In genomic region chr5:15459200-15459599, GRCh38 we compare ENCODE assay signal across 40 cellular contexts. TPM values are rescaled to one million over a fixed set of nuclear protein-coding genes. Genes with fewer than 3 reads are reported as not detected.
"Had no signal": no experiment of that assay in that cellular context is flagged by ENCODE, and none has a peak within 500 bp of the region (broad histone marks: within the 10 kb centered on the region; RNA-seq: fewer than 3 reads in every experiment).

No MANE protein-coding gene starts in this region.

- FAIRE-seq: astrocyte, bronchial epithelial cell had no signal

- ATAC-seq: activated naive CD4-positive, alpha-beta T cell treated with anti-CD3 and anti-CD28 coated beads, Interleukin-2, amount 50 U/mL, for 72 hours; activated naive CD8-positive, alpha-beta T cell treated with anti-CD3 and anti-CD28 coated beads, Interleukin-2, amount 50 U/mL, for 24 hours; activated T-cell treated with anti-CD3 and anti-CD28 coated beads, Interleukin-2, amount 50 U/mL, for 4 hours; activated T-cell treated with anti-CD3 and anti-CD28 coated beads, Interleukin-2, amount 50 U/mL, for 72 hours; activated T-helper 17 cell treated with anti-CD3 and anti-CD28 coated beads, Interleukin-2, amount 50 U/mL, for 72 hours; body of pancreas had no signal

- H3K4me3 Mint-ChIP-seq: activated naive CD4-positive, alpha-beta T cell treated with anti-CD3 and anti-CD28 coated beads for 36 hours; activated naive CD4-positive, alpha-beta T cell treated with anti-CD3 and anti-CD28 coated beads, Interleukin-2, amount 10 ng/mL, durations not matched to agents 7 days and 5 days; activated naive CD4-positive, alpha-beta T cell treated with anti-CD3 and anti-CD28 coated beads, Interleukin-2, amount 50 U/mL, for 24 hours; activated naive CD8-positive, alpha-beta T cell; activated naive CD8-positive, alpha-beta T cell treated with anti-CD3 and anti-CD28 coated beads for 36 hours; activated naive CD8-positive, alpha-beta T cell treated with anti-CD3 and anti-CD28 coated beads, Interleukin-2, amount 10 ng/mL, durations not matched to agents 7 days and 5 days; activated naive CD8-positive, alpha-beta T cell treated with anti-CD3 and anti-CD28 coated beads, Interleukin-2, amount 50 U/mL, for 24 hours; activated T-cell treated with anti-CD3 and anti-CD28 coated beads, Interleukin-2, amount 50 U/mL, for 24 hours; activated T-cell treated with anti-CD3 and anti-CD28 coated beads, Interleukin-2, amount 50 U/mL, for 4 hours; activated T-cell treated with anti-CD3 and anti-CD28 coated beads, Interleukin-2, amount 50 U/mL, for 72 hours; activated T-helper 1 cell treated with anti-CD3 and anti-CD28 coated beads, Interleukin-12 subunit alpha, Interleukin-12 subunit beta, Interleukin-2, Interleukin-4 antibody, amounts not matched to agents 30 ng/mL and 10 ng/mL and 1 ng/mL, durations not matched to agents 14 hours and 24 hours and 36 hours; activated T-helper 17 cell treated with anti-CD3 and anti-CD28 coated beads, Interleukin-2, amount 50 U/mL, for 72 hours; brain; central memory CD8-positive, alpha-beta T cell had no signal

- H3K4me1 ChIP-seq: adrenal gland, ascending aorta, body of pancreas, breast epithelium had no signal

- H3K4me3 ChIP-seq: adrenal gland, ascending aorta, body of pancreas, breast epithelium, cardiac muscle cell had no signal

- H3K36me3 ChIP-seq: adrenal gland, ascending aorta, brain microvascular endothelial cell, breast epithelium, cardiac muscle cell had no signal

- H3K27me3 Mint-ChIP-seq: activated naive CD4-positive, alpha-beta T cell treated with anti-CD3 and anti-CD28 coated beads, Interleukin-2, amount 10 ng/mL, durations not matched to agents 7 days and 5 days; activated naive CD4-positive, alpha-beta T cell treated with anti-CD3 and anti-CD28 coated beads, Interleukin-2, amount 50 U/mL, for 24 hours; activated naive CD8-positive, alpha-beta T cell; activated naive CD8-positive, alpha-beta T cell treated with anti-CD3 and anti-CD28 coated beads for 36 hours; activated naive CD8-positive, alpha-beta T cell treated with anti-CD3 and anti-CD28 coated beads, Interleukin-2, amount 10 ng/mL, durations not matched to agents 7 days and 5 days; activated naive CD8-positive, alpha-beta T cell treated with anti-CD3 and anti-CD28 coated beads, Interleukin-2, amount 50 U/mL, for 24 hours; activated T-cell treated with anti-CD3 and anti-CD28 coated beads, Interleukin-2, amount 50 U/mL, for 24 hours; activated T-helper 17 cell treated with anti-CD3 and anti-CD28 coated beads, Interleukin-2, amount 50 U/mL, for 72 hours; central memory CD8-positive, alpha-beta T cell had no signal

- H3K9me3 ChIP-seq: adrenal gland, ascending aorta, body of pancreas, breast epithelium had no signal

- H3K27me3 ChIP-seq: adrenal gland, ascending aorta, body of pancreas, brain microvascular endothelial cell, breast epithelium, cardiac muscle cell had no signal

- DNase-seq: activated effector memory CD4-positive, alpha-beta T cell treated with anti-CD3 and anti-CD28 coated beads, Interleukin-2, amount 50 U/mL, for 16 hours; activated effector memory CD4-positive, alpha-beta T cell treated with Interleukin-2 at 50 U/mL for 16 hours; activated gamma-delta T cell; activated gamma-delta T cell treated with Interleukin-2 at 50 U/mL for 16 hours; activated naive CD4-positive, alpha-beta T cell; activated naive CD4-positive, alpha-beta T cell treated with anti-CD3 and anti-CD28 coated beads for 36 hours; activated naive CD4-positive, alpha-beta T cell treated with anti-CD3 and anti-CD28 coated beads, Interleukin-2, amount 10 ng/mL, durations not matched to agents 7 days and 5 days; activated naive CD4-positive, alpha-beta T cell treated with anti-CD3 and anti-CD28 coated beads, Interleukin-2, amount 50 U/mL, for 16 hours; activated naive CD4-positive, alpha-beta T cell treated with Interleukin-2 at 50 U/mL for 16 hours; activated naive CD8-positive, alpha-beta T cell treated with anti-CD3 and anti-CD28 coated beads for 36 hours; activated naive CD8-positive, alpha-beta T cell treated with anti-CD3 and anti-CD28 coated beads, Interleukin-2, amount 10 ng/mL, durations not matched to agents 7 days and 5 days; activated naive CD8-positive, alpha-beta T cell treated with anti-CD3 and anti-CD28 coated beads, Interleukin-2, amount 50 U/mL, for 24 hours; activated T-cell treated with anti-CD3 and anti-CD28 coated beads, Interleukin-2, amount 50 U/mL, for 1 hour; activated T-cell treated with anti-CD3 and anti-CD28 coated beads, Interleukin-2, amount 50 U/mL, for 24 hours; activated T-cell treated with anti-CD3 and anti-CD28 coated beads, Interleukin-2, amount 50 U/mL, for 4 hours; activated T-cell treated with anti-CD3 and anti-CD28 coated beads, Interleukin-2, amount 50 U/mL, for 48 hours; activated T-cell treated with anti-CD3 and anti-CD28 coated beads, Interleukin-2, amount 50 U/mL, for 72 hours; adrenal gland; amniotic stem cell; amygdala; anterior cingulate cortex; aorta; body of pancreas; brain microvascular endothelial cell; caudate nucleus; central memory CD4-positive, alpha-beta T cell; cerebellar nuclear complex had no signal

- H3K27ac ChIP-seq: adrenal gland, ascending aorta, body of pancreas, brain microvascular endothelial cell, breast epithelium, cardiac muscle cell had no signal

- H3K27ac Mint-ChIP-seq: activated naive CD4-positive, alpha-beta T cell treated with anti-CD3 and anti-CD28 coated beads for 36 hours; activated naive CD4-positive, alpha-beta T cell treated with anti-CD3 and anti-CD28 coated beads, Interleukin-2, amount 10 ng/mL, durations not matched to agents 7 days and 5 days; activated naive CD4-positive, alpha-beta T cell treated with anti-CD3 and anti-CD28 coated beads, Interleukin-2, amount 50 U/mL, for 24 hours; activated naive CD4-positive, alpha-beta T cell treated with anti-CD3 and anti-CD28 coated beads, Interleukin-2, amount 50 U/mL, for 72 hours; activated naive CD8-positive, alpha-beta T cell; activated naive CD8-positive, alpha-beta T cell treated with anti-CD3 and anti-CD28 coated beads for 36 hours; activated naive CD8-positive, alpha-beta T cell treated with anti-CD3 and anti-CD28 coated beads, Interleukin-2, amount 10 ng/mL, durations not matched to agents 7 days and 5 days; activated naive CD8-positive, alpha-beta T cell treated with anti-CD3 and anti-CD28 coated beads, Interleukin-2, amount 50 U/mL, for 24 hours; activated T-cell treated with anti-CD3 and anti-CD28 coated beads, Interleukin-2, amount 50 U/mL, for 24 hours; activated T-cell treated with anti-CD3 and anti-CD28 coated beads, Interleukin-2, amount 50 U/mL, for 72 hours; activated T-helper 1 cell treated with anti-CD3 and anti-CD28 coated beads, Interleukin-12 subunit alpha, Interleukin-12 subunit beta, Interleukin-2, Interleukin-4 antibody, amounts not matched to agents 30 ng/mL and 10 ng/mL and 1 ng/mL, durations not matched to agents 14 hours and 24 hours and 36 hours; activated T-helper 17 cell treated with anti-CD3 and anti-CD28 coated beads, Interleukin-2, amount 50 U/mL, for 72 hours; activated T-helper 2 cell treated with anti-CD3 and anti-CD28 coated beads, Interferon-gamma antibody, Interleukin-2, Interleukin-4, amounts not matched to agents 10 μg/mL and 5 μg/mL and 100 μg/mL, durations not matched to agents 14 hours and 24 hours and 36 hours; brain had no signal

- H3K36me3 Mint-ChIP-seq: activated naive CD4-positive, alpha-beta T cell treated with anti-CD3 and anti-CD28 coated beads, Interleukin-2, amount 10 ng/mL, durations not matched to agents 7 days and 5 days; activated naive CD4-positive, alpha-beta T cell treated with anti-CD3 and anti-CD28 coated beads, Interleukin-2, amount 50 U/mL, for 24 hours; activated naive CD4-positive, alpha-beta T cell treated with anti-CD3 and anti-CD28 coated beads, Interleukin-2, amount 50 U/mL, for 72 hours; activated naive CD8-positive, alpha-beta T cell; activated naive CD8-positive, alpha-beta T cell treated with anti-CD3 and anti-CD28 coated beads for 36 hours; activated naive CD8-positive, alpha-beta T cell treated with anti-CD3 and anti-CD28 coated beads, Interleukin-2, amount 10 ng/mL, durations not matched to agents 7 days and 5 days; brain had no signal

- H3K4me1 Mint-ChIP-seq: activated naive CD4-positive, alpha-beta T cell treated with anti-CD3 and anti-CD28 coated beads, Interleukin-2, amount 10 ng/mL, durations not matched to agents 7 days and 5 days; activated naive CD4-positive, alpha-beta T cell treated with anti-CD3 and anti-CD28 coated beads, Interleukin-2, amount 50 U/mL, for 24 hours; activated naive CD8-positive, alpha-beta T cell treated with anti-CD3 and anti-CD28 coated beads for 36 hours; activated naive CD8-positive, alpha-beta T cell treated with anti-CD3 and anti-CD28 coated beads, Interleukin-2, amount 10 ng/mL, durations not matched to agents 7 days and 5 days; activated naive CD8-positive, alpha-beta T cell treated with anti-CD3 and anti-CD28 coated beads, Interleukin-2, amount 50 U/mL, for 24 hours; activated T-helper 17 cell treated with anti-CD3 and anti-CD28 coated beads, Interleukin-2, amount 50 U/mL, for 72 hours; brain; central memory CD8-positive, alpha-beta T cell had no signal

RNA-seq across cellular contexts. Expression of gene FBXL7, which starts 40.8 kb away (rescaled TPM):
- total RNA-seq: activated naive CD4-positive, alpha-beta T cell treated with anti-CD3 and anti-CD28 coated beads for 36 hours; activated naive CD4-positive, alpha-beta T cell treated with anti-CD3 and anti-CD28 coated beads, Interleukin-2, amount 50 U/mL, for 72 hours; activated naive CD8-positive, alpha-beta T cell treated with anti-CD3 and anti-CD28 coated beads for 36 hours; activated naive CD8-positive, alpha-beta T cell treated with anti-CD3 and anti-CD28 coated beads, Interleukin-2, amount 10 ng/mL, durations not matched to agents 7 days and 5 days; activated T-cell treated with anti-CD3 and anti-CD28 coated beads, Interleukin-2, amount 50 U/mL, for 4 hours; activated T-cell treated with anti-CD3 and anti-CD28 coated beads, Interleukin-2, amount 50 U/mL, for 72 hours; activated T-helper 1 cell treated with anti-CD3 and anti-CD28 coated beads, Interleukin-12 subunit alpha, Interleukin-12 subunit beta, Interleukin-2, Interleukin-4 antibody, amounts not matched to agents 30 ng/mL and 10 ng/mL and 1 ng/mL, durations not matched to agents 14 hours and 24 hours and 36 hours; activated T-helper 17 cell treated with anti-CD3 and anti-CD28 coated beads, Interleukin-2, amount 50 U/mL, for 72 hours; activated T-helper 2 cell treated with anti-CD3 and anti-CD28 coated beads, Interferon-gamma antibody, Interleukin-2, Interleukin-4, amounts not matched to agents 10 μg/mL and 5 μg/mL and 100 μg/mL, durations not matched to agents 14 hours and 24 hours and 36 hours had no signal
